In the genomic region with DNA sequence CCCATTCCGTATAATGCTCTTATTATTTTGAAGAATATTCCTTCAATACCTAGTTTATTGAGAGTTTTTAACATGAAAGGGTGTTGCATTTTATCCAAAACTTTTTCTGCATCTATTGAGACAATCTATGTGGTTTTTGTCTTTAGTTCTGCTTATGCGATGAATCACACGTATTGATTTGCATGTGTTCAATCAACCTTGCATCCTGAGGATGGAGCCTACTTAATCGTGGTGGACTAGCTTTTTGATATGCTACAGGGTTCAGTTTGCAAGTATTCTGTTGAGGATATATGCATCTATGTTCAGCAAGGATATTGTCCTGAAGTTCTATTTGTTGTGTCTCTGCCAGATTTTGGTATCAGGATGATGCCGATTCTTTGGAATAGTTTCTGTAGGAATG, we compare ENCODE assay signal across 11 cellular contexts.
A peak's percentile ranks its signal among the peaks of the same experiment; 100 is the strongest.
DNase-seq lines count a peak whose midpoint lies in the region; ATAC-seq and TF ChIP-seq lines count a peak whose summit lies in the region.
"Had no signal": no experiment of that assay in that cellular context is flagged by ENCODE, and none has a peak within 500 bp of the region (broad histone marks: within the 10 kb centered on the region; RNA-seq: fewer than 3 reads in every experiment).

No MANE protein-coding gene starts in this region.

- DNase-seq in NCI-H446 (lab: John Stamatoyannopoulos, UW) (no peak), aorta (no peak), GM10248 (ENCODE audit: extremely low spot score) (no peak), NCI-H446 treated with DMSO at 0.1 percent for 48 hours (lab: John Stamatoyannopoulos, UW) (no peak)
- DNase-seq: activated CD4-positive, CD25-positive, alpha-beta regulatory T cell treated with anti-CD3 and anti-CD28 coated beads, Interleukin-2, amount 50 U/mL, for 72 hours; stimulated activated naive CD4-positive, alpha-beta T cell had no signal

- ATAC-seq in GM19452 (IDR thresholded peaks at IDR 0.05; ENCODE audit: unreplicated experiment) (peak; percentile 97), HG02763 (IDR thresholded peaks at IDR 0.05; ENCODE audit: unreplicated experiment) (peak; percentile 98), HG03442 (IDR thresholded peaks at IDR 0.05; ENCODE audit: unreplicated experiment) (peak; percentile 98), aorta (ENCODE audit: low FRiP score) (no peak)

- no peaks in the 10 kb centered on the region for H4K20me1 ChIP-seq in BLaER1 treated with 17β-estradiol and CSF1 and Interleukin-3, amounts not matched to agents 10 nM and 100 nM

- no peak for TF ChIP-seq CTCF in GM10248 (IDR thresholded peaks at IDR 0.05; ENCODE audit: control extremely low read depth, extremely low read depth, low read depth, missing control alignments)

- H3K9ac ChIP-seq in BLaER1 treated with 17β-estradiol and CSF1 and Interleukin-3, amounts not matched to agents 10 nM and 100 nM: peak overlapping the region in 1 of 11 experiments; percentile 18; a peak in 3 of 22 replicates

- H3K27ac ChIP-seq in BLaER1 treated with 17β-estradiol and CSF1 and Interleukin-3, amounts not matched to agents 10 nM and 100 nM: peak overlapping the region in 8 of 11 experiments; percentile 32 to 65 (median 56); a peak in 12 of 22 replicates
- no peak overlapping the region for H3K27ac ChIP-seq in aorta (ENCODE audit: low read depth in 1 of 2, low read length in 2 of 2)
- H3K27ac ChIP-seq: SJSA1 had no signal

- POLR2A ChIA-PET in GM10248 (lab: Yijun Ruan, JAX): no interaction called here

- peaks cover 6 to 34% (median 15%) of the 10 kb centered on the region in 11 experiments; a peak in 21 of 22 replicates for H3K9me3 ChIP-seq in BLaER1 treated with 17β-estradiol and CSF1 and Interleukin-3, amounts not matched to agents 10 nM and 100 nM (replicated peaks in 1 of 11)
- no peaks in the 10 kb centered on the region for H3K9me3 ChIP-seq in aorta (ENCODE audit: control insufficient read depth, low read length)
- H3K9me3 ChIP-seq: SJSA1 had no signal

- no peaks in the 10 kb centered on the region for H3K27me3 ChIP-seq in BLaER1 treated with 17β-estradiol and CSF1 and Interleukin-3, amounts not matched to agents 10 nM and 100 nM
- H3K27me3 ChIP-seq in aorta (ENCODE audit: control insufficient read depth in 1 of 2, insufficient read depth in 2 of 2, low read length in 1 of 2): no peaks in the 10 kb centered on the region
- H3K27me3 ChIP-seq: SJSA1 had no signal

- peak overlapping the region; percentile 50 to 85 (median 67) for H3K4me2 ChIP-seq in BLaER1 treated with 17β-estradiol and CSF1 and Interleukin-3, amounts not matched to agents 10 nM and 100 nM

- H3K4me3 ChIP-seq in BLaER1 treated with 17β-estradiol and CSF1 and Interleukin-3, amounts not matched to agents 10 nM and 100 nM: no peak overlapping the region
- no peak overlapping the region for H3K4me3 ChIP-seq in aorta (ENCODE audit: low read length in 2 of 2)
- H3K4me3 ChIP-seq: SJSA1 had no signal

- CTCF ChIA-PET in GM10248 (lab: Yijun Ruan, JAX): interaction anchor here (1.4 kb wide), 1 partner anchor 15 kb away, joined by 3 read pairs; no protein-coding TSS in a partner anchor

- H3K36me3 ChIP-seq in BLaER1 treated with 17β-estradiol and CSF1 and Interleukin-3, amounts not matched to agents 10 nM and 100 nM: no peaks in the 10 kb centered on the region; a peak in 1 of 22 replicates
- H3K36me3 ChIP-seq in aorta (ENCODE audit: control insufficient read depth in 1 of 2, insufficient read depth in 2 of 2, low read length in 1 of 2): no peaks in the 10 kb centered on the region
- H3K36me3 ChIP-seq: SJSA1 had no signal

- 90 to 91% methylated on average over 5 of the region's 5 CpGs for WGBS in aorta, 2 donors

- intact Hi-C loops in aorta (cut with DNase I): no loop called here

- H3K4me1 ChIP-seq in BLaER1 treated with 17β-estradiol and CSF1 and Interleukin-3, amounts not matched to agents 10 nM and 100 nM: peaks cover 13 to 24% (median 15%) of the 10 kb centered on the region in 10 experiments
- no peaks in the 10 kb centered on the region for H3K4me1 ChIP-seq in aorta (ENCODE audit: control insufficient read depth in 1 of 2, insufficient read depth in 2 of 2, low read length in 2 of 2)
- H3K4me1 ChIP-seq: SJSA1 had no signal

Comparison
In these comparisons a context has a peak if more than half of its experiments do, and no peak if none do; other contexts are left out.
1. H3K27ac ChIP-seq: peak in BLaER1 treated with 17β-estradiol and CSF1 and Interleukin-3, amounts not matched to agents 10 nM and 100 nM (8 of 11); none in aorta (0 of 2).